In genomic region chr20:58677808-58678207, GRCh38 we compare ENCODE assay signal across 1 cellular context.
TF ChIP-seq lines count a peak whose summit lies in the region.

No MANE protein-coding gene starts in this region.

TF ChIP-seq in K562, 482 proteins besides CTCF, POLR2A, EP300 and RAD21:
- TF ChIP-seq UBTF (IDR thresholded peaks at IDR 0.05; ENCODE audit: borderline replicate concordance in 1 of 2, low read depth in 2 of 2, low read length in 2 of 2) (no peak), KLF6 (CRISPR knock-in tag; IDR thresholded peaks at IDR 0.05; ENCODE audit: borderline replicate concordance) (no peak), STAG1 (CRISPR knock-in tag; IDR thresholded peaks at IDR 0.05; ENCODE audit: borderline replicate concordance) (no peak), HMG20A (CRISPR knock-in tag; conservative IDR thresholded peaks at IDR 0.05) (no peak)
